Comparison of ENCODE assay signal across 8 cellular contexts in the genomic region with DNA sequence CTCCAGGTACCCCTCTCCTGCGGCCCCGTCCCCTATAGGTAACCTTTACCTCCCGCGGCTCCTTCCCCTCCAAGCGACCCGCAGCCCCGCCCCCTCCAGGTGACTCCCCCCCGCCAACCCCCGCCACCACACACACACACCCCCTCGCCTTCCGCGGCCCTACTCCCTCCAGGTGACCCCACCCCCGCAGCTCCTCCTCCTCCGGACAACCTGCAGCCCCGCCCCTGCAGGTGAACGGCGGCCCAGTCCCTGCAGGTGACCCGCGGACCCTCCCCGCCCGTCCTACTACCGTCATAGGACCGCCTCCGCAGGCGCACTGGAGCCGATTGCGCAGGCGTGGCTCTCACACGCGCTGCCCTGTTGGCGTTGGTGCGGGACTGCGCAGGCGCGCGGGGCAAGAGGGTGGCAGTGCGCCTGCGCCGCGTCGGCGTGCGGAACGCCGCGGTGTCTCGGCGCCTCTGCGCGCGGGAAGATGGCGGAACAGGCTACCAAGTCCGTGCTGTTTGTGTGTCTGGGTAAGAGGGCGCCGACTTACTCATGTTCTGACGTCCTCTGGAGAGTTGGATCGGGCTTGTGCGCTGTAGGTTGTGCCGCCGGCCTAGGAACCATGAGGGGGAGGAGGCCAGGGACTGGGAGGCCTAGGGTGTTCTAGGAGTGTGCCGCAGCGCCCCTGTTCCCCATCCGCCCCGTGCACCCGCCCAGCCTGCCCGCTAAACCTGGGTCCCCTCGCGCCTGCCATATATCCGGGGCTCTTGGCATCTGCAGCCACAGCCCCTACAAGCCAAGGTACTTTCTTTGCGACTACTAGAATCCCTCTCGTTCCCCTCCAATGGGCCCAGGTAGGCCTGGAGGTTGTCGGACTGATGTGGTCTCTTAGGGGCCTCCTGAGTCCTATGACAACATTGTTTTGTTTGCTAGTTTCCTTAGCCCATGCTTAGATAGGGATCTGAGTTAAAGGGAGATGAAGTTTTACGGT. TPM values are rescaled to one million over a fixed set of nuclear protein-coding genes. Genes with fewer than 3 reads are reported as not detected.
DNase-seq lines count a peak whose midpoint lies in the region; ATAC-seq and TF ChIP-seq lines count a peak whose summit lies in the region.

A gene (plus strand): TSS at position 455 of the 976 bp plus-strand sequence. CDS start 18 bp downstream, at position 473.

- no peaks in the 10 kb centered on the region for H3K9me3 Mint-ChIP-seq in Caco-2 (ENCODE audit: unreplicated experiment)

- peak within 1 kb of the TSS; percentile 87 for H3K27ac Mint-ChIP-seq in Caco-2 (ENCODE audit: unreplicated experiment)

- no peaks in the 10 kb centered on the region for H3K27me3 Mint-ChIP-seq in Caco-2 (ENCODE audit: insufficient read depth, unreplicated experiment)

- 0 out of 2 replicates have a peak, but pooled peaks cover 5% of the 10 kb centered on the region for H3K9me3 ChIP-seq in Caco-2
- H3K9me3 ChIP-seq in effector memory CD4-positive, alpha-beta T cell (ENCODE audit: control insufficient read depth, low read length): no peaks in the 10 kb centered on the region

- TF ChIP-seq CTCF in Caco-2 (IDR thresholded peaks at IDR 0.05; ENCODE audit: insufficient read depth in 1 of 2, low read depth in 1 of 2, low read length in 1 of 2, severe bottlenecking in 1 of 2, unreplicated experiment in 1 of 2): no peak

- intact Hi-C loops in Caco-2 (cut with micrococcal nuclease; ENCODE audit: unreplicated experiment): loop anchor here (1.0 kb wide), 1 partner anchor 412 kb away; no protein-coding TSS in a partner anchor

- ATAC-seq in GM21367 (IDR thresholded peaks at IDR 0.05; ENCODE audit: unreplicated experiment): peak; percentile 86

- CTCF ChIA-PET in Caco-2 (lab: Charles Lee): interaction anchor here (0.6 kb wide), 4 partner anchors 18 to 316 kb away, joined by 3 to 6 read pairs (median 5); no protein-coding TSS in a partner anchor
- CTCF ChIA-PET in activated CD8-positive, alpha-beta memory T cell treated with anti-CD3 and anti-CD28 coated beads for 36 hours (lab: Charles Lee): no interaction called here

- POLR2A ChIA-PET in Caco-2 (lab: Charles Lee): interaction anchor here (0.6 to 1.0 kb wide), 6 partner anchors 9 to 412 kb away, joined by 3 to 5 read pairs (median 3); a partner anchor contains a TSS
- POLR2A ChIA-PET in activated CD8-positive, alpha-beta memory T cell treated with anti-CD3 and anti-CD28 coated beads for 36 hours (lab: Charles Lee): no interaction called here

- peak within 1 kb of the TSS; percentile 96 for H3K4me3 ChIP-seq in Caco-2 (ENCODE audit: low read depth, low read length)
- peak within 1 kb of the TSS; percentile 71 for H3K4me3 ChIP-seq in effector memory CD4-positive, alpha-beta T cell (ENCODE audit: insufficient read depth, low read depth, low read length, poor library complexity, severe bottlenecking)

- H3K27ac ChIP-seq in effector memory CD4-positive, alpha-beta T cell (ENCODE audit: insufficient read depth, low read length, poor library complexity, severe bottlenecking): peak within 1 kb of the TSS; percentile 90

- peak within 1 kb of the TSS; percentile 86 for H3K4me3 Mint-ChIP-seq in Caco-2 (ENCODE audit: unreplicated experiment)

- peaks cover 29% of the 10 kb centered on the region for H3K4me1 Mint-ChIP-seq in Caco-2 (ENCODE audit: low read depth, unreplicated experiment)

- H3K36me3 Mint-ChIP-seq in Caco-2 (ENCODE audit: insufficient read depth, unreplicated experiment): peaks cover 12% of the 10 kb centered on the region

- peaks cover 32% of the 10 kb centered on the region for H3K4me1 ChIP-seq in Caco-2
- H3K4me1 ChIP-seq in effector memory CD4-positive, alpha-beta T cell (ENCODE audit: control insufficient read depth, insufficient read depth, low read length, poor library complexity, severe bottlenecking): no peaks in the 10 kb centered on the region

- H3K27me3 ChIP-seq in Caco-2 (replicated peaks; ENCODE audit: control insufficient read depth, insufficient read depth, low read length): no peaks in the 10 kb centered on the region
- H3K27me3 ChIP-seq in effector memory CD4-positive, alpha-beta T cell (replicated peaks; ENCODE audit: control insufficient read depth, insufficient read depth, low read length, poor library complexity, severe bottlenecking): no peaks in the 10 kb centered on the region

- TSS peak; percentile 32 for BruUV-seq in Caco-2 (replicated peaks; lab: Mats Ljungman, UMichigan)

- H3K36me3 ChIP-seq in Caco-2 (ENCODE audit: control insufficient read depth, insufficient read depth, low read length): no peaks in the 10 kb centered on the region
- no peaks in the 10 kb centered on the region for H3K36me3 ChIP-seq in effector memory CD4-positive, alpha-beta T cell (ENCODE audit: control insufficient read depth, insufficient read depth, low read length)

- peak; percentile 99 to 100 for DNase-seq in Caco-2
- peak; percentile 89 for DNase-seq in HT1080 (ENCODE audit: low read depth)
- DNase-seq in NOMO-1 (lab: John Stamatoyannopoulos, UW; ENCODE audit: unreplicated experiment in 2 of 2): peak; percentile 90 to 92
- peak; percentile 92 to 94 (median 93) for DNase-seq in effector memory CD4-positive, alpha-beta T cell
- DNase-seq in medulla oblongata (ENCODE audit: extremely low spot score): peak; percentile 95
- peak; percentile 88 to 93 (median 91) for DNase-seq in stimulated activated CD4-positive, alpha-beta T cell treated with anti-CD3 and anti-CD28 coated beads, TNF-alpha, amount 100 ng/mL, for 48 hours (ENCODE audit: low read depth in 3 of 3)

RNA-seq across cellular contexts. Expression of the gene that starts here (rescaled TPM):
- total RNA-seq in Caco-2 (2022): 166 and 193 TPM in 2 replicates
- total RNA-seq in HT1080 (2014; rRNA removed; shearing (Covaris generic)): 114 and 122 TPM in 2 replicates
- 107 and 112 TPM in 2 replicates for polyA plus RNA-seq in HT1080 (2015; cell fraction: cytosol; rRNA removed)
- 83.8 and 87.9 TPM in 2 replicates for polyA plus RNA-seq in HT1080 (2015; cell fraction: nucleus; rRNA removed)
- total RNA-seq in activated CD8-positive, alpha-beta memory T cell treated with anti-CD3 and anti-CD28 coated beads for 36 hours: 100 to 1,000 TPM; 152 to 160 TPM

Comparison
In these comparisons a context has a peak if more than half of its experiments do, and no peak if none do; other contexts are left out.
1. Peak in every context shown above with its lines: DNase-seq, ATAC-seq, H3K4me3 ChIP-seq and H3K27ac ChIP-seq.